Comparison of ENCODE assay signal across 8 cellular contexts in the genomic region with DNA sequence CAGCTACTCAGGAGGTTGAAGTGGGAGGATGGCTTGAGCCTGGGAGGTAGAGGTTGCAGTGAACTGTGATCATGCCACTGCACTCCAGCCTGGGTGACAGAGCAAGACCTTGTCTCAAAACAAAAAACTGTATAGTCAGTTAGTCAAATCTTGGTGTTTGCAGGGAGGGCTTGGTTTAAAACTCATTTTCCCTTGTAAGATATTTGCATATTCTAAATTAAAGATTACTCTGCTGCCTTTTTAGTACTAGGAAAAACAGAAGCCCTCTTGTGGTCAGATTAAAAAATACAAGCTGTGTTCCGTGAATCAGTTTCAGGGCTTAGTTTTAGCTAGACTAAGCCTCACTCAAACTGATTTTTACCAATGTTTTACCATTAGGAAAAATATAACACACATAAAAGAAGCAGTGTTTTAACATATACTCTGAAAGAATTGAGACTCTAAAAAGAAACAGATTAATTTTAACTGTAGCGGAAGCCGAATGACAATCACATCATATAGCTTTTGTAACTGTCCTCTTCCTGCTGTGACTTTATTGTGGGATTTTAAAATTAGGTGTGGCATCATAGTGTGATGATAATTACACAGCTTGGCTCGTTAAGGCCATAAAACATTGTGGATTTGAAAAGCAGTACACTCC.
A peak's percentile ranks its signal among the peaks of the same experiment; 100 is the strongest.
DNase-seq lines count a peak whose midpoint lies in the region; ATAC-seq and TF ChIP-seq lines count a peak whose summit lies in the region.

No MANE protein-coding gene starts in this region.

- H3K4me1 ChIP-seq in DND-41 (ENCODE audit: insufficient read depth, low read length): no peaks in the 10 kb centered on the region; the same call in 1 of the 2 replicates

- H4K20me1 ChIP-seq in DND-41 (ENCODE audit: insufficient read depth, low read length): no peaks in the 10 kb centered on the region

- H3K36me3 ChIP-seq in DND-41 (ENCODE audit: insufficient read depth, low read length): no peaks in the 10 kb centered on the region

- DNase-seq in DND-41 (no peak), NCI-H1092 (lab: John Stamatoyannopoulos, UW) (peak; percentile 11), amniotic epithelial cell (ENCODE audit: low read depth) (peak; percentile 37), left colon (no peak)
- DNase-seq in activated CD4-positive, alpha-beta memory T cell treated with anti-CD3 and anti-CD28 coated beads, Interleukin-2, amount 10 ng/mL, durations not matched to agents 7 days and 5 days: no peak
- no peak for DNase-seq in activated T-cell treated with anti-CD3 and anti-CD28 coated beads, Interleukin-2, amount 50 U/mL, for 72 hours

- CTCF ChIA-PET in activated CD4-positive, alpha-beta memory T cell treated with anti-CD3 and anti-CD28 coated beads, Interleukin-2, amount 10 ng/mL, durations not matched to agents 7 days and 5 days (lab: Charles Lee): interaction anchor here (0.7 to 1.7 kb wide), 10 partner anchors 10 to 341 kb away, joined by 3 to 11 read pairs (median 4); no protein-coding TSS in a partner anchor

- no peak overlapping the region for H3K9ac ChIP-seq in DND-41 (ENCODE audit: low read depth, low read length)

- no peak overlapping the region for H3K27ac Mint-ChIP-seq in activated CD4-positive, alpha-beta memory T cell treated with anti-CD3 and anti-CD28 coated beads, Interleukin-2, amount 10 ng/mL, durations not matched to agents 7 days and 5 days
- H3K27ac Mint-ChIP-seq in activated T-cell treated with anti-CD3 and anti-CD28 coated beads, Interleukin-2, amount 50 U/mL, for 72 hours: no peak overlapping the region

- H3K79me2 ChIP-seq in DND-41 (ENCODE audit: insufficient read depth, low read length): no peaks in the 10 kb centered on the region

- no peaks in the 10 kb centered on the region for H3K36me3 Mint-ChIP-seq in activated CD4-positive, alpha-beta memory T cell treated with anti-CD3 and anti-CD28 coated beads, Interleukin-2, amount 10 ng/mL, durations not matched to agents 7 days and 5 days (ENCODE audit: low read depth)
- no peaks in the 10 kb centered on the region for H3K36me3 Mint-ChIP-seq in activated T-cell treated with anti-CD3 and anti-CD28 coated beads, Interleukin-2, amount 50 U/mL, for 72 hours (ENCODE audit: insufficient read depth in 2 of 2)

- no peak overlapping the region for H3K4me3 ChIP-seq in DND-41 (ENCODE audit: low read depth in 1 of 2, low read length in 2 of 2)

- H3K9me3 ChIP-seq in DND-41 (ENCODE audit: insufficient read depth, low read length, severe bottlenecking): no peaks in the 10 kb centered on the region

- H3K4me1 Mint-ChIP-seq in activated CD4-positive, alpha-beta memory T cell treated with anti-CD3 and anti-CD28 coated beads, Interleukin-2, amount 10 ng/mL, durations not matched to agents 7 days and 5 days: peaks cover 9% of the 10 kb centered on the region
- peaks cover 5% of the 10 kb centered on the region for H3K4me1 Mint-ChIP-seq in activated T-cell treated with anti-CD3 and anti-CD28 coated beads, Interleukin-2, amount 50 U/mL, for 72 hours (ENCODE audit: low read depth)

- no peak overlapping the region for H3K27ac ChIP-seq in DND-41 (ENCODE audit: low read length)

- H3K9me3 Mint-ChIP-seq in activated CD4-positive, alpha-beta memory T cell treated with anti-CD3 and anti-CD28 coated beads, Interleukin-2, amount 10 ng/mL, durations not matched to agents 7 days and 5 days: no peaks in the 10 kb centered on the region
- H3K9me3 Mint-ChIP-seq in activated T-cell treated with anti-CD3 and anti-CD28 coated beads, Interleukin-2, amount 50 U/mL, for 72 hours: peaks cover 0 to 2% of the 10 kb centered on the region in 2 donors

- H3K27me3 Mint-ChIP-seq in activated CD4-positive, alpha-beta memory T cell treated with anti-CD3 and anti-CD28 coated beads, Interleukin-2, amount 10 ng/mL, durations not matched to agents 7 days and 5 days: no peaks in the 10 kb centered on the region
- peaks cover 13% of the 10 kb centered on the region for H3K27me3 Mint-ChIP-seq in activated T-cell treated with anti-CD3 and anti-CD28 coated beads, Interleukin-2, amount 50 U/mL, for 72 hours (ENCODE audit: low read depth)

- POLR2A ChIA-PET in activated CD4-positive, alpha-beta memory T cell treated with anti-CD3 and anti-CD28 coated beads, Interleukin-2, amount 10 ng/mL, durations not matched to agents 7 days and 5 days (lab: Charles Lee): no interaction called here

- TF ChIP-seq CTCF in DND-41 (IDR thresholded peaks at IDR 0.05; ENCODE audit: borderline replicate concordance, extremely low read depth, low read length, poor library complexity, severe bottlenecking): peak; percentile 64

- H2AFZ ChIP-seq in DND-41 (ENCODE audit: low read depth, low read length): no peak overlapping the region

- ATAC-seq in DND-41 (ENCODE audit: insufficient read depth, low read depth): peak; percentile 39; the same call in 1 of the 3 replicates
- peak; percentile 60 for ATAC-seq in GM21528 (IDR thresholded peaks at IDR 0.05; ENCODE audit: low FRiP score, unreplicated experiment)
- peak; percentile 99 for ATAC-seq in left colon
- no peak for ATAC-seq in GM21825 (IDR thresholded peaks at IDR 0.05; ENCODE audit: unreplicated experiment)
- no peak for ATAC-seq in activated T-cell treated with anti-CD3 and anti-CD28 coated beads, Interleukin-2, amount 50 U/mL, for 72 hours (replicated peaks in 1 of 2)

- H3K27me3 ChIP-seq in DND-41 (ENCODE audit: insufficient read depth, low read length, poor library complexity): no peaks in the 10 kb centered on the region

- intact Hi-C loops in left colon (cut with DNase I, micrococcal nuclease): no loop called here

- H3K4me2 ChIP-seq in DND-41 (ENCODE audit: insufficient read depth, low read length): no peak overlapping the region

- H3K4me3 Mint-ChIP-seq in activated CD4-positive, alpha-beta memory T cell treated with anti-CD3 and anti-CD28 coated beads, Interleukin-2, amount 10 ng/mL, durations not matched to agents 7 days and 5 days: no peak overlapping the region
- H3K4me3 Mint-ChIP-seq in activated T-cell treated with anti-CD3 and anti-CD28 coated beads, Interleukin-2, amount 50 U/mL, for 72 hours: no peak overlapping the region

Comparison
In these comparisons a context has a peak if more than half of its experiments do, and no peak if none do; other contexts are left out.
1. ATAC-seq: peak in DND-41 (single experiment), GM21528 (single experiment) and left colon (single experiment); none in GM21825 (single experiment) and activated T-cell treated with anti-CD3 and anti-CD28 coated beads, Interleukin-2, amount 50 U/mL, for 72 hours (0 of 2).
2. DNase-seq: peak in NCI-H1092 (single experiment) and amniotic epithelial cell (single experiment); none in DND-41 (single experiment), left colon (0 of 2), activated CD4-positive, alpha-beta memory T cell treated with anti-CD3 and anti-CD28 coated beads, Interleukin-2, amount 10 ng/mL, durations not matched to agents 7 days and 5 days (single experiment) and activated T-cell treated with anti-CD3 and anti-CD28 coated beads, Interleukin-2, amount 50 U/mL, for 72 hours (0 of 2).